Comparison of ENCODE assay signal across 9 cellular contexts in the genomic region with DNA sequence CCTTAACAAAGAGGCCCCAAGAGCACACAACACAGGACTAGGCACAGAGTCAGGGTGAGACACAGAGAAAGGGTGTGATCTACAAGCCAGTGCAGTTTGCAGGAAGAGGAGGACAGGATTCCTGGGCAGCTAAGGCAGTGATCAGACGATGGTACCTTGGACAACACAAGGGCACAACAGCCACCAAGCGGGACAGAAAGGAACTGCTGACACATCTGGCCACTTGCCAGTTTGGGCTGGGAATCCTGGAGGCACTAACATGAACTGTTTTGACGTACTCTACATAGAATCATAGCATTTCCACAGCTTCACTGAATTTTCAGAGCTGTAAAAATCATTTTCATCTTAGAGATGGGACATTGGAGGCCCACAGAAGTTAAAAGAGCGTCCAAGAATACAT.
A peak's percentile ranks its signal among the peaks of the same experiment; 100 is the strongest.
DNase-seq lines count a peak whose midpoint lies in the region; ATAC-seq and TF ChIP-seq lines count a peak whose summit lies in the region.
"Had no signal": no experiment of that assay in that cellular context is flagged by ENCODE, and none has a peak within 500 bp of the region (broad histone marks: within the 10 kb centered on the region; RNA-seq: fewer than 3 reads in every experiment).

No MANE protein-coding gene starts in this region.

- H3K27me3 Mint-ChIP-seq in chondrocyte (ENCODE audit: low read depth) = no peaks in the 10 kb centered on the region
- H3K27me3 Mint-ChIP-seq in activated CD4-positive, alpha-beta T cell treated with anti-CD3 and anti-CD28 coated beads, Interleukin-2, amount 10 ng/mL, durations not matched to agents 24 days and 14 days = no peaks in the 10 kb centered on the region
- H3K27me3 Mint-ChIP-seq: naive thymus-derived CD8-positive, alpha-beta T cell had no signal

- no peaks in the 10 kb centered on the region for H3K27me3 ChIP-seq in MG63
- no peaks in the 10 kb centered on the region for H3K27me3 ChIP-seq in osteoblast (ENCODE audit: insufficient read depth, low read length)

- DNase-seq in SHP77 (lab: John Stamatoyannopoulos, UW) = peak; percentile 35 to 59
- DNase-seq in SHP77 treated with DMSO at 0.1 percent for 48 hours (lab: John Stamatoyannopoulos, UW) = no peak
- peak; percentile 5 for DNase-seq in MG63
- no peak for DNase-seq in chondrocyte (ENCODE audit: low spot score)
- peak; percentile 83 for DNase-seq in osteoblast (ENCODE audit: insufficient read length, low spot score, missing footprints)
- DNase-seq in mesenteric fat pad (ENCODE audit: low spot score) = no peak
- no peak for DNase-seq in activated CD4-positive, alpha-beta T cell treated with anti-CD3 and anti-CD28 coated beads, Interleukin-2, amount 10 ng/mL, durations not matched to agents 24 days and 14 days

- H4K20me1 ChIP-seq in osteoblast (ENCODE audit: insufficient read depth, low read length) = no peaks in the 10 kb centered on the region

- H3K36me3 Mint-ChIP-seq in chondrocyte (ENCODE audit: low read depth) = no peaks in the 10 kb centered on the region
- H3K36me3 Mint-ChIP-seq in activated CD4-positive, alpha-beta T cell treated with anti-CD3 and anti-CD28 coated beads, Interleukin-2, amount 10 ng/mL, durations not matched to agents 24 days and 14 days (ENCODE audit: low read depth) = no peaks in the 10 kb centered on the region
- H3K36me3 Mint-ChIP-seq: naive thymus-derived CD8-positive, alpha-beta T cell had no signal

- H3K4me1 Mint-ChIP-seq in chondrocyte (ENCODE audit: low read depth) = peaks cover 17% of the 10 kb centered on the region
- no peaks in the 10 kb centered on the region for H3K4me1 Mint-ChIP-seq in activated CD4-positive, alpha-beta T cell treated with anti-CD3 and anti-CD28 coated beads, Interleukin-2, amount 10 ng/mL, durations not matched to agents 24 days and 14 days
- H3K4me1 Mint-ChIP-seq: naive thymus-derived CD8-positive, alpha-beta T cell had no signal

- no peak for ATAC-seq in HG03571 (IDR thresholded peaks at IDR 0.05; ENCODE audit: unreplicated experiment)
- ATAC-seq: naive thymus-derived CD8-positive, alpha-beta T cell had no signal

- no peaks in the 10 kb centered on the region for H3K4me1 ChIP-seq in osteoblast (ENCODE audit: insufficient read depth, low read length)

- no peak overlapping the region for H3K4me3 Mint-ChIP-seq in chondrocyte (ENCODE audit: unreplicated experiment)
- H3K4me3 Mint-ChIP-seq in activated CD4-positive, alpha-beta T cell treated with anti-CD3 and anti-CD28 coated beads, Interleukin-2, amount 10 ng/mL, durations not matched to agents 24 days and 14 days = no peak overlapping the region
- H3K4me3 Mint-ChIP-seq: naive thymus-derived CD8-positive, alpha-beta T cell had no signal

- no peaks in the 10 kb centered on the region for H3K9me3 Mint-ChIP-seq in chondrocyte (ENCODE audit: low read depth)
- H3K9me3 Mint-ChIP-seq in activated CD4-positive, alpha-beta T cell treated with anti-CD3 and anti-CD28 coated beads, Interleukin-2, amount 10 ng/mL, durations not matched to agents 24 days and 14 days = no peaks in the 10 kb centered on the region
- H3K9me3 Mint-ChIP-seq: naive thymus-derived CD8-positive, alpha-beta T cell had no signal

- intact Hi-C loops in activated CD4-positive, alpha-beta T cell treated with anti-CD3 and anti-CD28 coated beads, Interleukin-2, amount 10 ng/mL, durations not matched to agents 24 days and 14 days (cut with micrococcal nuclease) = no loop called here

- H3K4me2 ChIP-seq in osteoblast (ENCODE audit: insufficient read depth, low read length) = no peak overlapping the region

- TF ChIP-seq CTCF in chondrocyte (IDR thresholded peaks at IDR 0.05) = peak; percentile 61
- peak; percentile 53 for TF ChIP-seq CTCF in osteoblast (IDR thresholded peaks at IDR 0.05; ENCODE audit: extremely low read depth, low read depth, low read length)

- no peak overlapping the region for H3K27ac ChIP-seq in osteoblast (ENCODE audit: low read depth, low read length)

- H3K27ac Mint-ChIP-seq in chondrocyte (ENCODE audit: unreplicated experiment) = no peak overlapping the region
- H3K27ac Mint-ChIP-seq in activated CD4-positive, alpha-beta T cell treated with anti-CD3 and anti-CD28 coated beads, Interleukin-2, amount 10 ng/mL, durations not matched to agents 24 days and 14 days = no peak overlapping the region
- H3K27ac Mint-ChIP-seq: naive thymus-derived CD8-positive, alpha-beta T cell had no signal

- H2AFZ ChIP-seq in osteoblast (ENCODE audit: low read length) = no peak overlapping the region

- H3K36me3 ChIP-seq in MG63 (no peaks in the 10 kb centered on the region), osteoblast (ENCODE audit: insufficient read depth, low read length) (no peaks in the 10 kb centered on the region)

- no peaks in the 10 kb centered on the region for H3K9me3 ChIP-seq in MG63
- H3K9me3 ChIP-seq in osteoblast (ENCODE audit: low read depth, low read length) = no peaks in the 10 kb centered on the region

- H3K79me2 ChIP-seq in osteoblast (ENCODE audit: insufficient read depth, low read length) = no peaks in the 10 kb centered on the region

- H3K4me3 ChIP-seq in MG63 = no peak overlapping the region
- no peak overlapping the region for H3K4me3 ChIP-seq in osteoblast (ENCODE audit: insufficient read depth, low read length)

Comparison
In these comparisons a context has a peak if more than half of its experiments do, and no peak if none do; other contexts are left out.
1. DNase-seq: peak in SHP77 (2 of 2), MG63 (single experiment) and osteoblast (single experiment); none in SHP77 treated with DMSO at 0.1 percent for 48 hours (single experiment), chondrocyte (single experiment), mesenteric fat pad (single experiment) and activated CD4-positive, alpha-beta T cell treated with anti-CD3 and anti-CD28 coated beads, Interleukin-2, amount 10 ng/mL, durations not matched to agents 24 days and 14 days (single experiment).